12 cellular contexts compared by ENCODE assay signal in genomic region chr11:73366265-73366610, GRCh38. TPM values are rescaled to one million over a fixed set of nuclear protein-coding genes. Genes with fewer than 3 reads are reported as not detected.
DNase-seq lines count a peak whose midpoint lies in the region; ATAC-seq and TF ChIP-seq lines count a peak whose summit lies in the region.
"Had no signal": no experiment of that assay in that cellular context is flagged by ENCODE, and none has a peak within 500 bp of the region (broad histone marks: within the 10 kb centered on the region; RNA-seq: fewer than 3 reads in every experiment).

No MANE protein-coding gene starts in this region.

- no peaks in the 10 kb centered on the region for H3K36me3 Mint-ChIP-seq in T-cell
- H3K36me3 Mint-ChIP-seq in effector memory CD8-positive, alpha-beta T cell (ENCODE audit: insufficient read depth), result peaks cover 4% of the 10 kb centered on the region

- CTCF ChIA-PET in T-cell (lab: Charles Lee), result interaction anchor here (0.6 to 1.1 kb wide), 2 partner anchors 15 to 317 kb away, joined by 4 read pairs; no protein-coding TSS in a partner anchor

- peaks cover 6% of the 10 kb centered on the region for H3K36me3 ChIP-seq in breast epithelium

- DNase-seq in stimulated activated CD4-positive, alpha-beta T cell treated with anti-CD3 and anti-CD28 coated beads, Interleukin-4, amount 100 ng/mL, for 1 hour, result peak; percentile 18
- no peak for DNase-seq in stimulated activated CD4-positive, alpha-beta T cell treated with anti-CD3 and anti-CD28 coated beads, Interleukin-1b, Interleukin-23, amount 100 ng/mL, for 48 hours
- peak in 19 of 34 experiments; percentile 14 to 47 (median 31) for DNase-seq in T-cell
- peak in 1 of 3 experiments; percentile 41 for DNase-seq in effector memory CD8-positive, alpha-beta T cell
- no peak for DNase-seq in breast epithelium (ENCODE audit: low spot score in 2 of 2)
- DNase-seq in LoVo (ENCODE audit: low spot score), result no peak
- no peak for DNase-seq in GM19238 (ENCODE audit: insufficient read length, low spot score)
- DNase-seq: GDM1, NCI-H1436 treated with DMSO at 0.1 percent for 48 hours, NCI-H526 had no signal

- TF ChIP-seq POLR2A in breast epithelium (IDR thresholded peaks at IDR 0.05), result no peak

- no peaks in the 10 kb centered on the region for H3K4me1 ChIP-seq in breast epithelium

- H3K9me3 ChIP-seq in breast epithelium, result no peaks in the 10 kb centered on the region

- H3K4me1 Mint-ChIP-seq in T-cell, result peaks cover 25 to 38% (median 34%) of the 10 kb centered on the region in 3 donors
- peaks cover 20 to 28% of the 10 kb centered on the region in 2 donors for H3K4me1 Mint-ChIP-seq in effector memory CD8-positive, alpha-beta T cell (ENCODE audit: low read depth in 2 of 2)

- intact Hi-C loops in breast epithelium (cut with DNase I; ENCODE audit: low total_unique reads), result no loop called here

- no peak overlapping the region for H3K27ac ChIP-seq in breast epithelium

- peak overlapping the region; percentile 86 to 96 for H3K27ac Mint-ChIP-seq in T-cell
- peak overlapping the region; percentile 92 to 97 for H3K27ac Mint-ChIP-seq in effector memory CD8-positive, alpha-beta T cell

- H3K27me3 ChIP-seq in breast epithelium, result no peaks in the 10 kb centered on the region

- ATAC-seq in T-cell (replicated peaks in 1 of 4), result peak; percentile 85 to 96 (median 90)
- peak; percentile 85 for ATAC-seq in effector memory CD8-positive, alpha-beta T cell (replicated peaks)
- no peak for ATAC-seq in GM18868 (IDR thresholded peaks at IDR 0.05; ENCODE audit: unreplicated experiment)

- no peak overlapping the region for H3K4me3 ChIP-seq in breast epithelium
- H3K4me3 ChIP-seq: coronary artery had no signal

- peak overlapping the region; percentile 26 to 75 (median 34) for H3K4me3 Mint-ChIP-seq in T-cell
- H3K4me3 Mint-ChIP-seq in effector memory CD8-positive, alpha-beta T cell, result peak overlapping the region; percentile 63 to 81

- POLR2A ChIA-PET in T-cell (lab: Charles Lee), result interaction anchor here in 1 of 2 donors (0.7 kb wide), 1 partner anchor 604 kb away, joined by 3 read pairs; no protein-coding TSS in a partner anchor

- TF ChIP-seq CTCF in breast epithelium (IDR thresholded peaks at IDR 0.05), result no peak

- no peaks in the 10 kb centered on the region for H3K9me3 Mint-ChIP-seq in T-cell
- H3K9me3 Mint-ChIP-seq in effector memory CD8-positive, alpha-beta T cell, result no peaks in the 10 kb centered on the region

- H3K27me3 Mint-ChIP-seq in T-cell, result no peaks in the 10 kb centered on the region
- no peaks in the 10 kb centered on the region for H3K27me3 Mint-ChIP-seq in effector memory CD8-positive, alpha-beta T cell

RNA-seq across cellular contexts. Expression of gene RELT, which starts 10.0 kb away (rescaled TPM):
- 100 to 1,000 TPM in 1 of 5 donors, 10 to 100 TPM in 4; 15.6 to 113 (median 19.9) TPM for total RNA-seq in T-cell
- total RNA-seq in breast epithelium, result 1 to 10 TPM; 2.2 to 3.7 (median 2.3) TPM

RNA-seq across cellular contexts. Expression of gene ARHGEF17, which starts 58.2 kb away (rescaled TPM):
- total RNA-seq in T-cell, result 1 to 10 TPM in 1 of 5 donors, under 1 TPM in 4; 0.23 to 1.0 (median 0.49) TPM
- total RNA-seq in breast epithelium, result 10 to 100 TPM; 28.8 to 54.7 (median 38.2) TPM

Comparison
In these comparisons a context has a peak if more than half of its experiments do, and no peak if none do; other contexts are left out.
1. DNase-seq: peak in stimulated activated CD4-positive, alpha-beta T cell treated with anti-CD3 and anti-CD28 coated beads, Interleukin-4, amount 100 ng/mL, for 1 hour (single experiment) and T-cell (19 of 34); none in stimulated activated CD4-positive, alpha-beta T cell treated with anti-CD3 and anti-CD28 coated beads, Interleukin-1b, Interleukin-23, amount 100 ng/mL, for 48 hours (single experiment), breast epithelium (0 of 2), LoVo (single experiment) and GM19238 (single experiment).
2. RNA of gene ARHGEF17, which starts 58.2 kb away (total RNA-seq): 28.8 to 54.7 TPM in breast epithelium; 0.23 to 1.0 TPM in T-cell; every median in the first group is over 10 times any median in the second.